ENCODE assay signal across 27 cellular contexts in the genomic region with DNA sequence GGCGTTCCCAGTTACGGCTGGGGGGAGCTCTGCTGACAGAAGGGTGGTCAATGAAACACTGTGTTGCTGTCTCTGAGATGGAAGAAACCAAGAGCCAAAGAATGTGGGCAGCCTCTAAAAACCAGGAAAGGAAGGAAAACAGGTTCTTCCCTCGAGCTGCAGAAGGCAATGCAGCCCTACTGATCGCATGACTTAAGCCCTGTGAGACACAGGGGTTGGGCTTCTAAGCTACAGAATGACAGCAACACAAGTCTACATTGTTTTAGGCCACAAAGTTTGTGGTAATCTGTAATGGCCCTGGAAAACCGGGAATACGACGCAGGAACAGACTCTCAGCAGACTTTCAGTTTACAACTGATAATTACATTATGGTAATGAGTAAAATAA. TPM values are rescaled to one million over a fixed set of nuclear protein-coding genes. Genes with fewer than 3 reads are reported as not detected.
"Had no signal": no experiment of that assay in that cellular context is flagged by ENCODE, and none has a peak within 500 bp of the region (broad histone marks: within the 10 kb centered on the region; RNA-seq: fewer than 3 reads in every experiment).

No MANE protein-coding gene starts in this region.

- H3K4me1 ChIP-seq: heart left ventricle, right atrium auricular region, sigmoid colon, testis, tibial nerve had no signal

- H3K4me1 Mint-ChIP-seq: natural killer cell; stimulated activated naive B cell treated with anti-CD40 and anti-IgM and Interleukin-4, amounts not matched to agents 10 μg/mL and 1 μg/mL and 100 μg/mL, for 72 hours; stimulated activated naive CD8-positive, alpha-beta T cell treated with anti-CD3 and anti-CD28 coated beads, Interleukin-15, amount 100 ng/mL, for 72 hours had no signal

- H3K36me3 Mint-ChIP-seq: natural killer cell; stimulated activated naive B cell treated with anti-CD40 and anti-IgM and Interleukin-4, amounts not matched to agents 10 μg/mL and 1 μg/mL and 100 μg/mL, for 72 hours had no signal

- H3K27me3 Mint-ChIP-seq: stimulated activated naive B cell treated with anti-CD40 and anti-IgM and Interleukin-4, amounts not matched to agents 10 μg/mL and 1 μg/mL and 100 μg/mL, for 72 hours; stimulated activated naive CD8-positive, alpha-beta T cell treated with anti-CD3 and anti-CD28 coated beads, Interleukin-15, amount 100 ng/mL, for 72 hours had no signal

- H3K27me3 ChIP-seq: heart left ventricle, right atrium auricular region, sigmoid colon, testis, tibial nerve had no signal

- H3K27ac Mint-ChIP-seq: effector memory CD8-positive, alpha-beta T cell; natural killer cell; stimulated activated naive B cell treated with anti-CD40 and anti-IgM and Interleukin-4, amounts not matched to agents 10 μg/mL and 1 μg/mL and 100 μg/mL, for 72 hours; stimulated activated naive CD8-positive, alpha-beta T cell treated with anti-CD3 and anti-CD28 coated beads, Interleukin-15, amount 100 ng/mL, for 72 hours had no signal

- H3K27ac ChIP-seq: heart left ventricle, right atrium auricular region, sigmoid colon, skin epidermis, testis, tibial nerve had no signal

- DNase-seq: effector memory CD8-positive, alpha-beta T cell; foreskin melanocyte; heart left ventricle; hippocampal formation; kidney glomerular epithelial cell; natural killer cell; sigmoid colon; stimulated activated CD4-positive, alpha-beta T cell treated with anti-CD3 and anti-CD28 coated beads, Interleukin-2, amount 100 ng/mL, for 24 hours; stimulated activated CD4-positive, alpha-beta T cell treated with anti-CD3 and anti-CD28 coated beads, Interleukin-4, amount 100 ng/mL, for 4 hours; stimulated activated naive B cell treated with anti-CD40 and anti-IgM and Interleukin-4, amounts not matched to agents 10 μg/mL and 1 μg/mL and 100 μg/mL, for 72 hours; stimulated activated naive CD8-positive, alpha-beta T cell treated with anti-CD3 and anti-CD28 coated beads, Interleukin-15, amount 100 ng/mL, for 72 hours; testis had no signal

- H3K9me3 ChIP-seq: heart left ventricle, right atrium auricular region, sigmoid colon, testis, tibial nerve had no signal

- H3K4me3 Mint-ChIP-seq: effector memory CD8-positive, alpha-beta T cell; natural killer cell; neural crest cell; stimulated activated naive B cell treated with anti-CD40 and anti-IgM and Interleukin-4, amounts not matched to agents 10 μg/mL and 1 μg/mL and 100 μg/mL, for 72 hours; stimulated activated naive CD8-positive, alpha-beta T cell treated with anti-CD3 and anti-CD28 coated beads, Interleukin-15, amount 100 ng/mL, for 72 hours had no signal

- H3K9me3 Mint-ChIP-seq: effector memory CD8-positive, alpha-beta T cell; neural crest cell; stimulated activated naive B cell treated with anti-CD40 and anti-IgM and Interleukin-4, amounts not matched to agents 10 μg/mL and 1 μg/mL and 100 μg/mL, for 72 hours; stimulated activated naive CD8-positive, alpha-beta T cell treated with anti-CD3 and anti-CD28 coated beads, Interleukin-15, amount 100 ng/mL, for 72 hours had no signal

- H3K4me3 ChIP-seq: heart left ventricle, right atrium auricular region, sigmoid colon, skin epidermis, testis, tibial nerve had no signal

- ATAC-seq: effector memory CD8-positive, alpha-beta T cell; heart left ventricle; natural killer cell; stimulated activated naive B cell treated with anti-CD40 and anti-IgM and Interleukin-4, amounts not matched to agents 10 μg/mL and 1 μg/mL and 100 μg/mL, for 72 hours; stimulated activated naive CD8-positive, alpha-beta T cell treated with anti-CD3 and anti-CD28 coated beads, Interleukin-15, amount 100 ng/mL, for 72 hours had no signal

RNA-seq across cellular contexts. Expression of a gene that starts 38.2 kb away (rescaled TPM):
- total RNA-seq: epithelial cell of proximal tubule, glomerular endothelial cell, heart left ventricle, liver, lung microvascular endothelial cell, mesenteric fat pad, mucosa of gallbladder, myocyte, natural killer cell, osteocyte, posterior vena cava, right atrium auricular region, sigmoid colon, subcutaneous adipose tissue, tibial nerve, ureter had no signal
- polyA plus RNA-seq: heart left ventricle, liver had no signal
